Comparison of ENCODE assay signal across 9 cellular contexts in the genomic region with DNA sequence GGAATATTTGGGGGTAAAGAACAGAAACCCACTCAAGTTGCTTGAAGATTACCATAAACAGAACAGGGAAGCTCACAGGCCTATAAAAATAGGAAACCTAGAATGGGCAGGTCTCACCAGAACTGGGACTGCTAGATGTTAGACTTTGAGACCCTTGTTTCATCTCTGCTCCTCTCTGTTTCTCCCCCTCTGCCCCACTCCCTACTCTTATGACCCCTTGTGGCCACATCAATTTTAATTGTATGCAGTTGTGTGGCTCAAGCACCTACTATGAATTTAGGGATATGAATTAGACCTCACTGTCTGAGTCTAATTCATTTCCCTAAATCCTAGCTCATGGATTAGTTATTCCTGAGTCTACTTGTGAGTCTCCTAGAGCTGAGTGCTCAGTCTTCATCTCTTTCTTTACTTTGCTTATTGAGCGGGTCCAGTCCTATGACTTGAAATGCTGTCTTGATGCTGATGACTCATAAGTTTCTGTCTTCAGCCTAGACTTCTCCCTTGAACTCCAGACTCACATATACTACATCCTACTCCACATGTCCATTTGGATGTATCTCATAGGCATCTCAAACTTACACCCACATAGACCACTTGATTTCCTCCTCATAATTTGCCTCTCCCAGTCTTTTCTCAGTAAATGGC.
DNase-seq lines count a peak whose midpoint lies in the region; ATAC-seq and TF ChIP-seq lines count a peak whose summit lies in the region.
"Had no signal": no experiment of that assay in that cellular context is flagged by ENCODE, and none has a peak within 500 bp of the region (broad histone marks: within the 10 kb centered on the region; RNA-seq: fewer than 3 reads in every experiment).

No MANE protein-coding gene starts in this region.

- no peaks in the 10 kb centered on the region for H4K20me1 ChIP-seq in osteoblast (ENCODE audit: insufficient read depth, low read length)

- H3K27ac ChIP-seq in osteoblast (ENCODE audit: low read depth, low read length) (no peak overlapping the region), suprapubic skin (no peak overlapping the region), Peyer's patch (no peak overlapping the region), stomach (no peak overlapping the region)

- peak; percentile 68 for ATAC-seq in GM18907 (IDR thresholded peaks at IDR 0.05; ENCODE audit: unreplicated experiment)
- peak; percentile 50 for ATAC-seq in HG03442 (IDR thresholded peaks at IDR 0.05; ENCODE audit: unreplicated experiment)
- ATAC-seq in activated naive CD8-positive, alpha-beta T cell treated with anti-CD3 and anti-CD28 coated beads, Interleukin-2, amount 50 U/mL, for 24 hours, result peak; percentile 76

- H3K27ac Mint-ChIP-seq in activated naive CD8-positive, alpha-beta T cell treated with anti-CD3 and anti-CD28 coated beads, Interleukin-2, amount 50 U/mL, for 24 hours, result no peak overlapping the region

- TF ChIP-seq POLR2A in suprapubic skin (IDR thresholded peaks at IDR 0.05) (no peak), Peyer's patch (IDR thresholded peaks at IDR 0.05) (no peak), stomach (IDR thresholded peaks at IDR 0.05) (no peak)

- WGBS in suprapubic skin, result 94% methylated on average over 1 of the region's 1 CpG
- WGBS in stomach, 5 donors, result 76 to 86% (median 81%) methylated on average over 1 of the region's 1 CpG

- H3K9me3 ChIP-seq in osteoblast (ENCODE audit: low read depth, low read length) (no peaks in the 10 kb centered on the region), suprapubic skin (no peaks in the 10 kb centered on the region), Peyer's patch (no peaks in the 10 kb centered on the region), stomach (no peaks in the 10 kb centered on the region)

- H3K9me3 Mint-ChIP-seq in activated naive CD8-positive, alpha-beta T cell treated with anti-CD3 and anti-CD28 coated beads, Interleukin-2, amount 50 U/mL, for 24 hours, result no peaks in the 10 kb centered on the region

- no peak for DNase-seq in activated naive CD8-positive, alpha-beta T cell treated with anti-CD3 and anti-CD28 coated beads, Interleukin-2, amount 50 U/mL, for 24 hours
- DNase-seq in osteoblast (ENCODE audit: insufficient read length, low spot score, missing footprints) (no peak), suprapubic skin (ENCODE audit: low spot score in 2 of 2) (no peak), Peyer's patch (no peak), stomach (no peak), middle frontal gyrus (ENCODE audit: extremely low spot score, low spot score) (no peak)
- DNase-seq: activated CD8-positive, alpha-beta memory T cell treated with anti-CD3 and anti-CD28 coated beads, Interleukin-2, amount 50 U/mL, for 4 hours had no signal

- H3K36me3 ChIP-seq in osteoblast (ENCODE audit: insufficient read depth, low read length), result no peaks in the 10 kb centered on the region
- H3K36me3 ChIP-seq in suprapubic skin, result no peaks in the 10 kb centered on the region
- no peaks in the 10 kb centered on the region for H3K36me3 ChIP-seq in Peyer's patch
- H3K36me3 ChIP-seq in stomach, result no peaks in the 10 kb centered on the region

- no peaks in the 10 kb centered on the region for H3K79me2 ChIP-seq in osteoblast (ENCODE audit: insufficient read depth, low read length)

- H3K4me3 ChIP-seq in osteoblast (ENCODE audit: insufficient read depth, low read length), result no peak overlapping the region
- H3K4me3 ChIP-seq in suprapubic skin, result no peak overlapping the region
- no peak overlapping the region for H3K4me3 ChIP-seq in Peyer's patch
- H3K4me3 ChIP-seq in stomach, result no peak overlapping the region

- intact Hi-C loops in stomach (cut with DNase I; ENCODE audit: low total_unique reads), result no loop called here

- H3K27me3 ChIP-seq in osteoblast (ENCODE audit: insufficient read depth, low read length) (no peaks in the 10 kb centered on the region), suprapubic skin (no peaks in the 10 kb centered on the region), Peyer's patch (no peaks in the 10 kb centered on the region), stomach (no peaks in the 10 kb centered on the region)

- no peaks in the 10 kb centered on the region for H3K27me3 Mint-ChIP-seq in activated naive CD8-positive, alpha-beta T cell treated with anti-CD3 and anti-CD28 coated beads, Interleukin-2, amount 50 U/mL, for 24 hours

- no peak overlapping the region for H3K4me3 Mint-ChIP-seq in activated naive CD8-positive, alpha-beta T cell treated with anti-CD3 and anti-CD28 coated beads, Interleukin-2, amount 50 U/mL, for 24 hours

- no peak overlapping the region for H3K4me2 ChIP-seq in osteoblast (ENCODE audit: insufficient read depth, low read length)

- TF ChIP-seq CTCF in osteoblast (IDR thresholded peaks at IDR 0.05; ENCODE audit: extremely low read depth, low read depth, low read length) (peak; percentile 9), suprapubic skin (IDR thresholded peaks at IDR 0.05) (no peak), Peyer's patch (IDR thresholded peaks at IDR 0.05) (peak in 2 of 6 experiments; percentile 9 to 17), stomach (IDR thresholded peaks at IDR 0.05) (peak in 1 of 7 experiments; percentile 12)

- H3K4me1 Mint-ChIP-seq in activated naive CD8-positive, alpha-beta T cell treated with anti-CD3 and anti-CD28 coated beads, Interleukin-2, amount 50 U/mL, for 24 hours, result peaks cover 23% of the 10 kb centered on the region

- TF ChIP-seq EP300 in suprapubic skin (IDR thresholded peaks at IDR 0.05) (no peak), stomach (IDR thresholded peaks at IDR 0.05) (no peak)

- no peak overlapping the region for H2AFZ ChIP-seq in osteoblast (ENCODE audit: low read length)

- peaks cover 5% of the 10 kb centered on the region for H3K36me3 Mint-ChIP-seq in activated naive CD8-positive, alpha-beta T cell treated with anti-CD3 and anti-CD28 coated beads, Interleukin-2, amount 50 U/mL, for 24 hours (ENCODE audit: low read depth)

- H3K4me1 ChIP-seq in osteoblast (ENCODE audit: insufficient read depth, low read length) (no peaks in the 10 kb centered on the region), suprapubic skin (no peaks in the 10 kb centered on the region), Peyer's patch (no peaks in the 10 kb centered on the region), stomach (peaks cover 0 to 16% (median under 1%) of the 10 kb centered on the region in 4 donors)
